In the genomic region with DNA sequence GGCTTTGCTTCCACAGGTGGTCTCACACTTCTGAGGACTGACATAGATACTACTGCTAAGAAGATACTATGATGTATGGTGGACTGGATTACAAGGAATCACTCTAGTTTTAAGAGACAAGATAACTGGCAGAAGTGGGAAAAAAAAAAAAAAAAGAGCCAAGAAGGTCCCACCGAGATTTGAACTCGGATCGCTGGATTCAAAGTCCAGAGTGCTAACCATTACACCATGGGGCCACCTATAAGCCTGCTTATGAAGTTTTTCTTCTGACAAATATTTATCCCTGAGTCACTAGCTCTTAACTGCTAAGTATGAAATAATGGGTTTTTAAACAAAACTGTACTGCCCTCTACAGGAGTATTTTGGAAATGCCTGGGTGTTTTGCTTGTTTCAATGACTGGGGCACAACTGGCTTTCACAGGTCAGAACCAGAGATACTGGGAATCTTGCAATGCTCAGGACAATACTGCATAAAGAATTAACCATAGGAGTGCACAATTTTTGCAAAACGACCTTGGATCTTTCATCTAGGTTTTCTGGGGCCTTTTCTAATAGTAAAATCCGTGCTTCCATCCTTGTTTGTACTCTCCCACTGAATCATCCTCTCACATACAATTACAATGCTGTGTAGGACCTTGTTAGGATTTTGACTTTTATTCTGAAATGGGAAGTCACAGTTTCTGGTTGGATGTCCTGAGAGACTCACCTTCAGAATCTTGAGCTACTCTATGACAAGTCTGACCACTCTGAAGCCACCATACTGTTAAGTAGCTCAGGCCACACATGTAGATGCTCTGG, we compare ENCODE assay signal across 8 cellular contexts.
DNase-seq lines count a peak whose midpoint lies in the region; ATAC-seq and TF ChIP-seq lines count a peak whose summit lies in the region.

No MANE protein-coding gene starts in this region.

- no peak overlapping the region for H3K4me3 ChIP-seq in cardiac fibroblast (replicated peaks in 1 of 2; ENCODE audit: low read depth in 2 of 2, low read length in 2 of 2)

- peaks cover 23 to 26% (median 23%) of the 10 kb centered on the region in 3 donors for H3K4me1 Mint-ChIP-seq in T-cell
- peaks cover 20% of the 10 kb centered on the region for H3K4me1 Mint-ChIP-seq in stimulated activated memory B cell treated with anti-CD40 and anti-IgM and Interleukin-4, amounts not matched to agents 10 μg/mL and 1 μg/mL and 100 μg/mL, for 72 hours

- H3K36me3 Mint-ChIP-seq in T-cell = no peaks in the 10 kb centered on the region
- no peaks in the 10 kb centered on the region for H3K36me3 Mint-ChIP-seq in stimulated activated memory B cell treated with anti-CD40 and anti-IgM and Interleukin-4, amounts not matched to agents 10 μg/mL and 1 μg/mL and 100 μg/mL, for 72 hours

- H3K4me3 Mint-ChIP-seq in T-cell = no peak overlapping the region
- H3K4me3 Mint-ChIP-seq in stimulated activated memory B cell treated with anti-CD40 and anti-IgM and Interleukin-4, amounts not matched to agents 10 μg/mL and 1 μg/mL and 100 μg/mL, for 72 hours = no peak overlapping the region

- DNase-seq in activated CD8-positive, alpha-beta memory T cell treated with anti-CD3 and anti-CD28 coated beads for 24 hours = peak; percentile 75
- no peak for DNase-seq in activated CD8-positive, alpha-beta memory T cell treated with anti-CD3 and anti-CD28 coated beads, Interleukin-2, amount 50 U/mL, for 4 hours
- DNase-seq in NCI-H1694 (lab: John Stamatoyannopoulos, UW) (peak; percentile 90), T-cell (peak in 18 of 34 experiments; percentile 5 to 78 (median 40)), cardiac fibroblast (ENCODE audit: low read depth in 2 of 2) (peak; percentile 93 to 96), left colon (peak in 1 of 2 donors; percentile 32)

- ATAC-seq in HG02884 (IDR thresholded peaks at IDR 0.05; ENCODE audit: unreplicated experiment) (peak; percentile 50), T-cell (replicated peaks in 1 of 4) (peak; percentile 48 to 66 (median 57)), left colon (peak; percentile 50)
- ATAC-seq in stimulated activated memory B cell treated with anti-CD40 and anti-IgM and Interleukin-4, amounts not matched to agents 10 μg/mL and 1 μg/mL and 100 μg/mL, for 72 hours = peak; percentile 69

- peak overlapping the region; percentile 17 to 22 for H3K27ac Mint-ChIP-seq in T-cell
- no peak overlapping the region for H3K27ac Mint-ChIP-seq in stimulated activated memory B cell treated with anti-CD40 and anti-IgM and Interleukin-4, amounts not matched to agents 10 μg/mL and 1 μg/mL and 100 μg/mL, for 72 hours

- CTCF ChIA-PET in T-cell (lab: Charles Lee) = interaction anchor here (0.6 to 4.5 kb wide), 35 partner anchors 11 to 1080 kb away, joined by 3 to 81 read pairs (median 5); a partner anchor contains a TSS

- no peaks in the 10 kb centered on the region for H3K9me3 Mint-ChIP-seq in T-cell
- no peaks in the 10 kb centered on the region for H3K9me3 Mint-ChIP-seq in stimulated activated memory B cell treated with anti-CD40 and anti-IgM and Interleukin-4, amounts not matched to agents 10 μg/mL and 1 μg/mL and 100 μg/mL, for 72 hours

- intact Hi-C loops in left colon (cut with DNase I, micrococcal nuclease) = no loop called here

- POLR2A ChIA-PET in T-cell (lab: Charles Lee) = interaction anchor here (0.6 to 2.6 kb wide), 7 partner anchors 12 to 1692 kb away, joined by 3 to 19 read pairs (median 5); a partner anchor contains a TSS

- TF ChIP-seq CTCF in cardiac fibroblast (IDR thresholded peaks at IDR 0.05; ENCODE audit: low read depth, low read length) = peak; percentile 78

- H3K27me3 Mint-ChIP-seq in T-cell = peaks cover 5 to 9% of the 10 kb centered on the region in 2 donors
- peaks cover 7% of the 10 kb centered on the region for H3K27me3 Mint-ChIP-seq in stimulated activated memory B cell treated with anti-CD40 and anti-IgM and Interleukin-4, amounts not matched to agents 10 μg/mL and 1 μg/mL and 100 μg/mL, for 72 hours
